In genomic region chr3:41915353-41915752, GRCh38 we compare ENCODE assay signal across 33 cellular contexts.
"Had no signal": no experiment of that assay in that cellular context is flagged by ENCODE, and none has a peak within 500 bp of the region (broad histone marks: within the 10 kb centered on the region; RNA-seq: fewer than 3 reads in every experiment).

No MANE protein-coding gene starts in this region.

- H3K4me2 ChIP-seq: KMS-11 had no signal

- ATAC-seq: activated CD8-positive, alpha-beta T cell treated with anti-CD3 and anti-CD28 coated beads, Interleukin-2, amount 10 ng/mL, durations not matched to agents 7 days and 5 days; activated naive CD4-positive, alpha-beta T cell treated with anti-CD3 and anti-CD28 coated beads, Interleukin-2, amount 50 U/mL, for 72 hours; body of pancreas; PC-3; Right ventricle myocardium inferior; SK-N-SH treated with all-trans-retinoic acid at 6 μM for 48 hours; T-cell; T-helper 17 cell had no signal

- H3K27me3 ChIP-seq: adrenal gland, body of pancreas, breast epithelium had no signal

- H3K4me3 Mint-ChIP-seq: activated CD8-positive, alpha-beta T cell treated with anti-CD3 and anti-CD28 coated beads, Interleukin-2, amount 10 ng/mL, durations not matched to agents 7 days and 5 days; activated naive CD4-positive, alpha-beta T cell treated with anti-CD3 and anti-CD28 coated beads for 36 hours; activated T-cell treated with anti-CD3 and anti-CD28 coated beads, Interleukin-2, amount 50 U/mL, for 24 hours; activated T-helper 1 cell treated with anti-CD3 and anti-CD28 coated beads, Interleukin-12 subunit alpha, Interleukin-12 subunit beta, Interleukin-2, Interleukin-4 antibody, amounts not matched to agents 30 ng/mL and 10 ng/mL and 1 ng/mL, durations not matched to agents 14 hours and 24 hours and 36 hours; T-cell; T-helper 17 cell had no signal

- H3K36me3 Mint-ChIP-seq: activated naive CD4-positive, alpha-beta T cell treated with anti-CD3 and anti-CD28 coated beads, Interleukin-2, amount 50 U/mL, for 72 hours had no signal

- H3K9me3 Mint-ChIP-seq: activated naive CD4-positive, alpha-beta T cell treated with anti-CD3 and anti-CD28 coated beads for 36 hours; activated naive CD4-positive, alpha-beta T cell treated with anti-CD3 and anti-CD28 coated beads, Interleukin-2, amount 50 U/mL, for 72 hours; activated T-cell treated with anti-CD3 and anti-CD28 coated beads, Interleukin-2, amount 50 U/mL, for 24 hours; activated T-helper 1 cell treated with anti-CD3 and anti-CD28 coated beads, Interleukin-12 subunit alpha, Interleukin-12 subunit beta, Interleukin-2, Interleukin-4 antibody, amounts not matched to agents 30 ng/mL and 10 ng/mL and 1 ng/mL, durations not matched to agents 14 hours and 24 hours and 36 hours; T-cell had no signal

- FAIRE-seq: astrocyte, RCC 7860 had no signal

- H3K27ac ChIP-seq: adrenal gland, body of pancreas, breast epithelium, KMS-11, RWPE1, WERI-Rb-1 had no signal

- H3K9ac ChIP-seq: KMS-11 had no signal

- H3K4me3 ChIP-seq: adrenal gland, body of pancreas, breast epithelium had no signal

- DNase-seq: activated CD4-positive, alpha-beta T cell treated with anti-CD3 and anti-CD28 coated beads for 1 hour; activated CD4-positive, alpha-beta T cell treated with anti-CD3 and anti-CD28 coated beads for 48 hours; activated CD4-positive, alpha-beta T cell treated with anti-CD3 and anti-CD28 coated beads, Interleukin-2, amount 50 U/mL, for 48 hours; activated CD4-positive, CD25-positive, alpha-beta regulatory T cell; activated CD8-positive, alpha-beta T cell treated with anti-CD3 and anti-CD28 coated beads, Interleukin-2, amount 10 ng/mL, durations not matched to agents 7 days and 5 days; activated gamma-delta T cell treated with Interleukin-2 at 50 U/mL for 16 hours; activated naive CD4-positive, alpha-beta T cell treated with anti-CD3 and anti-CD28 coated beads for 36 hours; activated T-cell treated with anti-CD3 and anti-CD28 coated beads, Interleukin-2, amount 50 U/mL, for 24 hours; adrenal gland; body of pancreas; NCI-H1092 treated with DMSO at 0.1 percent for 48 hours; NCI-H146; NCI-H187 treated with DMSO at 0.1 percent for 48 hours; NCI-H2081; NCI-H2171 treated with DMSO at 0.1 percent for 48 hours; NCI-H345; NCI-H524 treated with DMSO at 0.1 percent for 48 hours; NCI-H82; NK-92 treated with Interleukin-12 subunit alpha and Interleukin-12 subunit beta, amount 100 ng/mL, for 24 hours; PC-3; SIG-M5; T-cell; T-helper 17 cell; WERI-Rb-1 had no signal

- H3K9me3 ChIP-seq: adrenal gland, body of pancreas, breast epithelium had no signal

- H3K27me3 Mint-ChIP-seq: activated T-cell treated with anti-CD3 and anti-CD28 coated beads, Interleukin-2, amount 50 U/mL, for 24 hours; T-cell; T-helper 17 cell had no signal

- H3K36me3 ChIP-seq: breast epithelium, WERI-Rb-1 had no signal

- H3K4me1 ChIP-seq: adrenal gland, body of pancreas, breast epithelium had no signal

- H3K4me1 Mint-ChIP-seq: T-cell had no signal
